Comparison of ENCODE assay signal across 8 cellular contexts in the genomic region with DNA sequence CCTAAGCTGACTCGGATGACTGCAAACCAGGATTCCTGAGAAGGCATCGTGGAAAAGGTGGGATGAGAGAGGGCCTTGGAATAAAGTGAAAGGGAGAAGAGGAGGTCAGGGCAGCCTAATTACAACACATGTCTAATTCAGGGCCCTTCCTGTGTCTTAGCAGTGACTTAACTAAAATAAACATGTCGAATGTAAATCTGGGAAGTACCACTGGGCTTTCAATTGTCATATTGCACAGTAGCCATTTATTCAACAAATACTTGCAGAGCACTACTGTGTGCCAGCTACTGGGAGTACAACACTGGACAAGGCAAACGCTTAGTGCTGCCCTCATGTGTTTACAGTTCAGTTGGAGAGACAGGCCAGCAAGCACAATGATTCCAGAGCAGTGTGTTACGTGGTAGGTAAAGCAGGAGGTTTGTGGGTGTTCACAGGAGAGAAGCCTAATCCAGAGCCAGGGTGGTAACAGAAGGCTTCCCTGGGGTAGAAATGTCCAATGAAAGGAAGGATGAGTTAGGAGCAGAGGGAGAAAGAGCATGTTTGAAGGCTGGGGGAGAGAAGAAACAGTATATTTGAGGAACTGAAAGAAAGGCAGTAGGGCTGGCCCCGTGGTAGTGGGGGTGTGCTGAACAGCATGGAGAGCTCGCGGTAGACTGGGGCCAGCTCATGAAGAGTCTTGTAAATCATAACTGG. TPM values are rescaled to one million over a fixed set of nuclear protein-coding genes. Genes with fewer than 3 reads are reported as not detected.
DNase-seq lines count a peak whose midpoint lies in the region; ATAC-seq, FAIRE-seq and TF ChIP-seq lines count a peak whose summit lies in the region.

No MANE protein-coding gene starts in this region.

- CTCF ChIA-PET in IMR-90 (lab: Yijun Ruan, JAX) = interaction anchor here (0.6 to 1.0 kb wide), 4 partner anchors 9 to 227 kb away, joined by 3 to 6 read pairs (median 3); no protein-coding TSS in a partner anchor

- peak overlapping the region; percentile 74 for H2AFZ ChIP-seq in IMR-90 (replicated peaks; ENCODE audit: low read length, poor library complexity)

- no TSS peak for BruUV-seq in IMR-90 (replicated peaks; lab: Mats Ljungman, UMichigan)

- peak overlapping the region; percentile 81 for H3K14ac ChIP-seq in IMR-90 (replicated peaks; ENCODE audit: low read depth, low read length)

- H4K8ac ChIP-seq in IMR-90 (ENCODE audit: low read depth in 2 of 2, low read length in 2 of 2) (peak overlapping the region in 1 of 2 experiments; percentile 82; a peak in 3 of 4 replicates), mesendoderm (ENCODE audit: low read depth, low read length) (no peak overlapping the region)

- no peaks in the 10 kb centered on the region for H3K36me3 Mint-ChIP-seq in brain

- in situ Hi-C loops in IMR-90 (cut with MboI; ENCODE audit: low sequenced_read_pairs) = no loop called here

- H3K79me2 ChIP-seq in mesendoderm (ENCODE audit: control insufficient read depth, insufficient read depth, low read length) = no peaks in the 10 kb centered on the region

- peak overlapping the region; percentile 39 for H2BK120ac ChIP-seq in IMR-90 (ENCODE audit: low read depth, low read length)
- peak overlapping the region; percentile 17 for H2BK120ac ChIP-seq in mesendoderm (ENCODE audit: low read depth, low read length)

- H3K4me1 ChIP-seq in IMR-90 (ENCODE audit: control insufficient read depth, insufficient read depth, low read length) (peaks cover 15% of the 10 kb centered on the region), mesendoderm (ENCODE audit: control insufficient read depth, low read depth, low read length) (peaks cover 19% of the 10 kb centered on the region)

- no peak for FAIRE-seq in frontal cortex (lab: Jason Lieb, UNC)

- peaks cover 19% of the 10 kb centered on the region for H3K9me1 ChIP-seq in IMR-90 (ENCODE audit: insufficient read depth, low read length)

- WGBS in IMR-90 (ENCODE audit: extremely low coverage in 2 of 2, insufficient read length in 1 of 2), 2 experiments = 67% methylated on average over 3 of the region's 8 CpGs; no CpG with 5 or more reads in 1 of the 2 experiments
- WGBS in mesendoderm (ENCODE audit: extremely low coverage, insufficient coverage, low lambda C conversion rate) = no CpG with 5 or more reads among the region's 8 CpGs

- H3K79me1 ChIP-seq in IMR-90 (ENCODE audit: low read depth in 1 of 2, low read length in 2 of 2) = no peaks in the 10 kb centered on the region
- no peaks in the 10 kb centered on the region for H3K79me1 ChIP-seq in mesendoderm (ENCODE audit: low read length)

- H4K5ac ChIP-seq in IMR-90 (ENCODE audit: low read depth, low read length) (no peak overlapping the region), mesendoderm (ENCODE audit: low read length) (peak overlapping the region; percentile 47)

- peak overlapping the region; percentile 75; the same call in 1 of the 2 replicates for H2BK20ac ChIP-seq in IMR-90 (ENCODE audit: low read depth, low read length)

- peak; percentile 92 for ATAC-seq in GM21825 (IDR thresholded peaks at IDR 0.05; ENCODE audit: unreplicated experiment)
- ATAC-seq in IMR-90 (ENCODE audit: low read depth) = peak; percentile 44; the same call in 1 of the 2 replicates

- no peak overlapping the region for H3K4me3 ChIP-seq in GM06990 (replicated peaks; ENCODE audit: low read depth, low read length)
- H3K4me3 ChIP-seq in IMR-90 (ENCODE audit: insufficient read depth, low read depth, low read length) = no peak overlapping the region
- no peak overlapping the region for H3K4me3 ChIP-seq in mesendoderm (ENCODE audit: low read length)

- no peak for TF ChIP-seq RAD21 in IMR-90 (IDR thresholded peaks at IDR 0.05; ENCODE audit: low read length)

- H3K36me3 ChIP-seq in GM06990 (ENCODE audit: control insufficient read depth, insufficient read depth, low read length) (no peaks in the 10 kb centered on the region), IMR-90 (ENCODE audit: control insufficient read depth, insufficient read depth, low read length) (no peaks in the 10 kb centered on the region), mesendoderm (ENCODE audit: control insufficient read depth, insufficient read depth, low read length) (no peaks in the 10 kb centered on the region)

- H3K9me3 ChIP-seq in IMR-90 (ENCODE audit: control insufficient read depth, insufficient read depth, low read length) = no peaks in the 10 kb centered on the region

- H3K9me3 Mint-ChIP-seq in brain = peaks cover 0 to 2% (median 0%) of the 10 kb centered on the region in 5 experiments

- no peak overlapping the region for H3K4me3 Mint-ChIP-seq in brain

- H3K27ac Mint-ChIP-seq in brain = peak overlapping the region in 4 of 5 experiments; percentile 15 to 28 (median 22)

- H3K56ac ChIP-seq in IMR-90 (ENCODE audit: extremely low read depth, insufficient read depth, low read length) (no peak overlapping the region), mesendoderm (ENCODE audit: low read length) (no peak overlapping the region)

- peak overlapping the region; percentile 33; the same call in 1 of the 3 replicates for H2BK15ac ChIP-seq in IMR-90 (ENCODE audit: low read depth, low read length)
- H2BK15ac ChIP-seq in mesendoderm (replicated peaks; ENCODE audit: low read depth) = peak overlapping the region; percentile 57

- H3K4ac ChIP-seq in IMR-90 (ENCODE audit: low read depth, low read length) = peak overlapping the region; percentile 69
- no peak overlapping the region for H3K4ac ChIP-seq in mesendoderm (ENCODE audit: low read depth, low read length)

- H4K91ac ChIP-seq in IMR-90 (ENCODE audit: insufficient read depth, low read depth, low read length) = peak overlapping the region; percentile 50; the same call in 1 of the 2 replicates

- H3K9ac ChIP-seq in IMR-90 (ENCODE audit: low read depth, low read length) (no peak overlapping the region), mesendoderm (ENCODE audit: low read length) (no peak overlapping the region)

- H3K23ac ChIP-seq in IMR-90 (ENCODE audit: low read depth, low read length) (peak overlapping the region; percentile 60; the same call in 1 of the 2 replicates), mesendoderm (ENCODE audit: low read length) (no peak overlapping the region)

- no peak overlapping the region for H3K27ac ChIP-seq in IMR-90 (ENCODE audit: insufficient read depth, low read length)
- H3K27ac ChIP-seq in mesendoderm (ENCODE audit: low read depth, low read length) = no peak overlapping the region

- H3K27me3 ChIP-seq in GM06990 (replicated peaks; ENCODE audit: control insufficient read depth, insufficient read depth, low read length) = no peaks in the 10 kb centered on the region; the same call in none of the 2 replicates
- no peaks in the 10 kb centered on the region for H3K27me3 ChIP-seq in IMR-90 (ENCODE audit: control insufficient read depth, insufficient read depth, low read length)
- no peaks in the 10 kb centered on the region for H3K27me3 ChIP-seq in mesendoderm (ENCODE audit: insufficient read depth, low read length, poor library complexity)

- peaks cover 83% of the 10 kb centered on the region for H3K4me1 Mint-ChIP-seq in brain

- dilution Hi-C loops in IMR-90 (cut with HindIII; ENCODE audit: low sequenced_read_pairs, unreplicated experiment) = no loop called here

- H3K27me3 Mint-ChIP-seq in brain = peaks cover 12% of the 10 kb centered on the region

- peak overlapping the region; percentile 12; the same call in 1 of the 2 replicates for H3K18ac ChIP-seq in IMR-90 (ENCODE audit: low read depth, low read length)
- H3K18ac ChIP-seq in mesendoderm (ENCODE audit: low read length) = no peak overlapping the region

- H4K20me1 ChIP-seq in IMR-90 (ENCODE audit: insufficient read depth, low read length) = no peaks in the 10 kb centered on the region

- H3K4me2 ChIP-seq in IMR-90 (ENCODE audit: low read depth, low read length) (no peak overlapping the region), mesendoderm (ENCODE audit: low read length) (no peak overlapping the region)

- no peak for TF ChIP-seq POLR2A in IMR-90 (IDR thresholded peaks at IDR 0.05; ENCODE audit: low read depth, low read length)

- H2AK9ac ChIP-seq in IMR-90 (replicated peaks; ENCODE audit: low read depth, low read length, poor library complexity) = peak overlapping the region; percentile 20

- TF ChIP-seq CTCF in GM06990 (IDR thresholded peaks at IDR 0.05; ENCODE audit: insufficient read depth, low read length, poor library complexity, severe bottlenecking) (peak; percentile 28), IMR-90 (conservative IDR thresholded peaks at IDR 0.05; ENCODE audit: low read depth, low read length) (0 out of 2 replicates have a peak, but pooled peaks have one; percentile 8), brain (conservative IDR thresholded peaks at IDR 0.05) (no peak)

- no peak for DNase-seq in GM06990 (ENCODE audit: extremely low read depth, insufficient read length)
- peak; percentile 25 for DNase-seq in IMR-90
- peak; percentile 37 for DNase-seq in mesendoderm
- DNase-seq in NCI-H2171 (lab: John Stamatoyannopoulos, UW) = no peak
- DNase-seq in frontal cortex (ENCODE audit: low spot score in 2 of 2) = no peak
- DNase-seq in NCI-H524 treated with DMSO at 0.1 percent for 48 hours (lab: John Stamatoyannopoulos, UW) = no peak

- H2AK5ac ChIP-seq in IMR-90 (ENCODE audit: low read depth, low read length) (peak overlapping the region; percentile 37), mesendoderm (ENCODE audit: low read length) (no peak overlapping the region)

- H2BK5ac ChIP-seq in IMR-90 (ENCODE audit: low read depth, low read length, poor library complexity, severe bottlenecking) (no peak overlapping the region), mesendoderm (ENCODE audit: low read length) (no peak overlapping the region)

- intact Hi-C loops in IMR-90 (cut with micrococcal nuclease) = loop anchor here (5.0 kb wide), 1 partner anchor 36 kb away; a partner anchor contains a TSS

- POLR2A ChIA-PET in IMR-90 (lab: Charles Lee; ENCODE audit: unreplicated experiment) = no interaction called here

TF ChIP-seq in IMR-90, 13 proteins besides CTCF, POLR2A, EP300 and RAD21 (continues in another document):
- no peak for TF ChIP-seq RCOR1 (IDR thresholded peaks at IDR 0.05; ENCODE audit: insufficient replicate concordance, low read length)
- no peak for TF ChIP-seq CEBPB (IDR thresholded peaks at IDR 0.05; ENCODE audit: low read depth, low read length)
- no peak for TF ChIP-seq RFX5 (IDR thresholded peaks at IDR 0.05; ENCODE audit: low read depth, low read length)

RNA-seq across cellular contexts. Expression of a gene that starts 38.0 kb away (rescaled TPM):
- total RNA-seq in IMR-90 (2012; rRNA removed) (19.2 and 20.6 TPM in 2 replicates), frontal cortex (28.9 TPM)
- polyA plus RNA-seq in IMR-90 (2012; rRNA removed) (12.9 and 13.1 TPM in 2 replicates), brain (ENCODE audit: insufficient read depth, low read depth, low replicate concordance) (4.0 TPM)
- 5.1 TPM in 2 replicates for polyA plus RNA-seq in IMR-90 (2012; cell fraction: cytosol; rRNA removed)
- 26.8 and 71.5 TPM in 2 replicates for polyA plus RNA-seq in IMR-90 (2012; cell fraction: nucleus; rRNA removed; ENCODE audit: low replicate concordance)
- 16.0 TPM for polyA plus RNA-seq in mesendoderm (2013, experiment 1 of 2)
- 16.9 TPM for polyA plus RNA-seq in mesendoderm (2013, experiment 2 of 2)

Comparison
In these comparisons a context has a peak if more than half of its experiments do, and no peak if none do; other contexts are left out.
1. DNase-seq: peak in IMR-90 (single experiment) and mesendoderm (single experiment); none in GM06990 (single experiment), NCI-H2171 (single experiment), frontal cortex (0 of 2) and NCI-H524 treated with DMSO at 0.1 percent for 48 hours (single experiment).
2. CTCF ChIP-seq: peak in GM06990 (single experiment) and IMR-90 (single experiment); none in brain (0 of 2).